In genomic region chr2:24337958-24338357, GRCh38 we compare ENCODE assay signal across 18 cellular contexts. TPM values are rescaled to one million over a fixed set of nuclear protein-coding genes. Genes with fewer than 3 reads are reported as not detected.
DNase-seq lines count a peak whose midpoint lies in the region; ATAC-seq and TF ChIP-seq lines count a peak whose summit lies in the region.
"Had no signal": no experiment of that assay in that cellular context is flagged by ENCODE, and none has a peak within 500 bp of the region (broad histone marks: within the 10 kb centered on the region; RNA-seq: fewer than 3 reads in every experiment).

No MANE protein-coding gene starts in this region.

- H3K27ac ChIP-seq in CD4-positive, alpha-beta memory T cell (ENCODE audit: low read depth, low read length), result no peak overlapping the region
- H3K27ac ChIP-seq in Karpas-422 (ENCODE audit: low read length), result peak overlapping the region; percentile 73
- H3K27ac ChIP-seq: cardiac muscle cell, Peyer's patch had no signal

- H3K9me3 Mint-ChIP-seq in CD4-positive, alpha-beta memory T cell, result no peaks in the 10 kb centered on the region
- H3K9me3 Mint-ChIP-seq in activated T-helper 17 cell treated with anti-CD3 and anti-CD28 coated beads, Interleukin-2, amount 50 U/mL, for 72 hours, result no peaks in the 10 kb centered on the region
- H3K9me3 Mint-ChIP-seq in memory B cell (peaks cover 3% of the 10 kb centered on the region), Calu3 (ENCODE audit: low read depth, unreplicated experiment) (peaks cover 6% of the 10 kb centered on the region), HFFc6 (no peaks in the 10 kb centered on the region)

- H4K20me1 ChIP-seq in Karpas-422 (ENCODE audit: insufficient read depth, low read depth, low read length), result peaks cover 4% of the 10 kb centered on the region; the same call in 1 of the 2 replicates

- peak overlapping the region in 2 of 8 donors; percentile 11 to 12 for H3K4me3 Mint-ChIP-seq in CD4-positive, alpha-beta memory T cell
- H3K4me3 Mint-ChIP-seq in activated T-helper 17 cell treated with anti-CD3 and anti-CD28 coated beads, Interleukin-2, amount 50 U/mL, for 72 hours, result no peak overlapping the region
- H3K4me3 Mint-ChIP-seq in memory B cell, result no peak overlapping the region
- H3K4me3 Mint-ChIP-seq in Calu3 (ENCODE audit: low read depth, unreplicated experiment), result no peak overlapping the region
- no peak overlapping the region for H3K4me3 Mint-ChIP-seq in HFFc6
- H3K4me3 Mint-ChIP-seq: activated naive CD8-positive, alpha-beta T cell treated with anti-CD3 and anti-CD28 coated beads, Interleukin-2, amount 10 ng/mL, durations not matched to agents 7 days and 5 days had no signal

- H3K36me3 ChIP-seq in CD4-positive, alpha-beta memory T cell (ENCODE audit: insufficient read depth, low read length), result no peaks in the 10 kb centered on the region
- H3K36me3 ChIP-seq in Karpas-422 (ENCODE audit: insufficient read depth, low read length), result no peaks in the 10 kb centered on the region
- H3K36me3 ChIP-seq: BE2C, cardiac muscle cell, Peyer's patch had no signal

- peaks cover 49 to 81% (median 68%) of the 10 kb centered on the region in 4 donors for H3K4me1 Mint-ChIP-seq in CD4-positive, alpha-beta memory T cell
- peaks cover 58% of the 10 kb centered on the region for H3K4me1 Mint-ChIP-seq in activated T-helper 17 cell treated with anti-CD3 and anti-CD28 coated beads, Interleukin-2, amount 50 U/mL, for 72 hours
- peaks cover 65% of the 10 kb centered on the region for H3K4me1 Mint-ChIP-seq in memory B cell
- peaks cover 59% of the 10 kb centered on the region for H3K4me1 Mint-ChIP-seq in Calu3 (ENCODE audit: low read depth, unreplicated experiment)
- peaks cover 8% of the 10 kb centered on the region for H3K4me1 Mint-ChIP-seq in HFFc6 (ENCODE audit: low read depth)

- no peak overlapping the region for H3K4me2 ChIP-seq in Karpas-422 (ENCODE audit: low read depth, low read length, poor library complexity, severe bottlenecking)

- POLR2A ChIA-PET in CD4-positive, alpha-beta memory T cell (lab: Charles Lee; ENCODE audit: partially characterized antibody), result interaction anchor here (0.6 kb wide), 1 partner anchor 10 kb away, joined by 3 read pairs; no protein-coding TSS in a partner anchor

- no peak overlapping the region for H2AFZ ChIP-seq in Karpas-422 (ENCODE audit: low read length)

- no peaks in the 10 kb centered on the region for H3K9me3 ChIP-seq in CD4-positive, alpha-beta memory T cell (ENCODE audit: control insufficient read depth in 1 of 2, low read length in 2 of 2)
- no peaks in the 10 kb centered on the region for H3K9me3 ChIP-seq in Karpas-422 (ENCODE audit: low read length)
- H3K9me3 ChIP-seq: BE2C, Peyer's patch had no signal

- H3K4me3 ChIP-seq in CD4-positive, alpha-beta memory T cell (ENCODE audit: low read length in 2 of 2), result no peak overlapping the region
- no peak overlapping the region for H3K4me3 ChIP-seq in Karpas-422 (ENCODE audit: low read length)
- H3K4me3 ChIP-seq: cardiac muscle cell, Peyer's patch had no signal

- no peak for ATAC-seq in activated T-helper 17 cell treated with anti-CD3 and anti-CD28 coated beads, Interleukin-2, amount 50 U/mL, for 72 hours (replicated peaks)
- no peak for ATAC-seq in memory B cell (ENCODE audit: low read depth)

- no peaks in the 10 kb centered on the region for H3K27me3 ChIP-seq in CD4-positive, alpha-beta memory T cell (ENCODE audit: insufficient read depth, low read length)
- H3K27me3 ChIP-seq in Karpas-422 (ENCODE audit: low read length), result no peaks in the 10 kb centered on the region
- H3K27me3 ChIP-seq: BE2C, cardiac muscle cell, Peyer's patch had no signal

- peaks cover 90% of the 10 kb centered on the region for H3K79me2 ChIP-seq in Karpas-422 (ENCODE audit: low read length)

- intact Hi-C loops in CD4-positive, alpha-beta memory T cell (cut with micrococcal nuclease), result no loop called here
- intact Hi-C loops in Calu3 (cut with micrococcal nuclease; ENCODE audit: unreplicated experiment), result no loop called here

- no TSS peak for BruUV-seq in Calu3 (replicated peaks; lab: Mats Ljungman, UMichigan)

- no peaks in the 10 kb centered on the region for H3K9me2 ChIP-seq in Karpas-422 (replicated peaks; ENCODE audit: insufficient read depth, low read length)

- H3K9ac ChIP-seq in Karpas-422 (ENCODE audit: low read length), result 0 out of 2 replicates have a peak overlapping the region, but pooled peaks have one; percentile 23

- no peaks in the 10 kb centered on the region for H3K27me3 Mint-ChIP-seq in CD4-positive, alpha-beta memory T cell
- no peaks in the 10 kb centered on the region for H3K27me3 Mint-ChIP-seq in activated T-helper 17 cell treated with anti-CD3 and anti-CD28 coated beads, Interleukin-2, amount 50 U/mL, for 72 hours
- H3K27me3 Mint-ChIP-seq in memory B cell, result no peaks in the 10 kb centered on the region
- no peaks in the 10 kb centered on the region for H3K27me3 Mint-ChIP-seq in Calu3 (ENCODE audit: unreplicated experiment)
- H3K27me3 Mint-ChIP-seq in HFFc6 (ENCODE audit: insufficient read depth), result no peaks in the 10 kb centered on the region
- H3K27me3 Mint-ChIP-seq: activated naive CD8-positive, alpha-beta T cell treated with anti-CD3 and anti-CD28 coated beads, Interleukin-2, amount 10 ng/mL, durations not matched to agents 7 days and 5 days had no signal

- H3K36me3 Mint-ChIP-seq in CD4-positive, alpha-beta memory T cell, result peaks cover 2 to 4% of the 10 kb centered on the region in 2 donors
- no peaks in the 10 kb centered on the region for H3K36me3 Mint-ChIP-seq in activated T-helper 17 cell treated with anti-CD3 and anti-CD28 coated beads, Interleukin-2, amount 50 U/mL, for 72 hours (ENCODE audit: low read depth)
- H3K36me3 Mint-ChIP-seq in memory B cell (peaks cover 15% of the 10 kb centered on the region), Calu3 (ENCODE audit: insufficient read depth, unreplicated experiment) (peaks cover 4% of the 10 kb centered on the region), HFFc6 (ENCODE audit: low read depth) (peaks cover 7% of the 10 kb centered on the region; the same call in 1 of the 2 replicates)

- peak overlapping the region in 5 of 7 donors; percentile 14 to 73 (median 49) for H3K27ac Mint-ChIP-seq in CD4-positive, alpha-beta memory T cell
- peak overlapping the region; percentile 35 for H3K27ac Mint-ChIP-seq in activated T-helper 17 cell treated with anti-CD3 and anti-CD28 coated beads, Interleukin-2, amount 50 U/mL, for 72 hours
- H3K27ac Mint-ChIP-seq in memory B cell, result peak overlapping the region; percentile 87
- H3K27ac Mint-ChIP-seq in Calu3 (ENCODE audit: unreplicated experiment), result no peak overlapping the region
- no peak overlapping the region for H3K27ac Mint-ChIP-seq in HFFc6
- H3K27ac Mint-ChIP-seq: activated naive CD8-positive, alpha-beta T cell treated with anti-CD3 and anti-CD28 coated beads, Interleukin-2, amount 10 ng/mL, durations not matched to agents 7 days and 5 days had no signal

- H3K4me1 ChIP-seq in CD4-positive, alpha-beta memory T cell (ENCODE audit: insufficient read depth, low read length), result peaks cover 39% of the 10 kb centered on the region
- peaks cover 77% of the 10 kb centered on the region for H3K4me1 ChIP-seq in Karpas-422 (ENCODE audit: low read length)

- CTCF ChIA-PET in CD4-positive, alpha-beta memory T cell (lab: Charles Lee; ENCODE audit: partially characterized antibody), result no interaction called here
- CTCF ChIA-PET in Calu3 (lab: Charles Lee), result interaction anchor here (0.6 kb wide), 1 partner anchor 9 kb away, joined by 3 read pairs; no protein-coding TSS in a partner anchor

- TF ChIP-seq CTCF in Calu3 (IDR thresholded peaks at IDR 0.05; ENCODE audit: unreplicated experiment) (no peak), HFFc6 (IDR thresholded peaks at IDR 0.05) (no peak)

- DNase-seq in CD4-positive, alpha-beta memory T cell, result no peak
- DNase-seq in Karpas-422, result no peak
- DNase-seq in memory B cell (ENCODE audit: low spot score in 2 of 2), result no peak
- DNase-seq in Calu3, result no peak
- no peak for DNase-seq in NCI-H446 (lab: John Stamatoyannopoulos, UW)
- no peak for DNase-seq in RPMI8226
- DNase-seq in HFFc6, result no peak
- DNase-seq: activated CD4-positive, alpha-beta T cell treated with anti-CD3 and anti-CD28 coated beads for 48 hours; activated naive CD8-positive, alpha-beta T cell treated with anti-CD3 and anti-CD28 coated beads, Interleukin-2, amount 10 ng/mL, durations not matched to agents 7 days and 5 days; activated T-cell treated with anti-CD3 and anti-CD28 coated beads for 4 hours; BE2C; DMS79; NCI-H187 treated with DMSO at 0.1 percent for 48 hours; occipital lobe; Peyer's patch; stimulated activated naive CD4-positive, alpha-beta T cell had no signal

RNA-seq across cellular contexts. Expression of gene ITSN2, which starts 22.4 kb away (rescaled TPM):
- 100 to 1,000 TPM; 133 to 135 TPM for total RNA-seq in CD4-positive, alpha-beta memory T cell
- polyA plus RNA-seq in CD4-positive, alpha-beta memory T cell, result 10 to 100 TPM; 39.8 to 72.1 TPM
- total RNA-seq in Karpas-422 (2014; rRNA removed; shearing (Covaris generic); ENCODE audit: low replicate concordance), result 96.0 and 126 TPM in 2 replicates
- 10 to 100 TPM; 45.6 to 64.6 TPM for total RNA-seq in activated T-helper 17 cell treated with anti-CD3 and anti-CD28 coated beads, Interleukin-2, amount 50 U/mL, for 72 hours
- total RNA-seq in Calu3 (2022), result 44.3 and 45.4 TPM in 2 replicates
- 10 to 100 TPM; 26.2 to 32.3 (median 29.5) TPM for total RNA-seq in HFFc6 (2021; fragmentation: NEBNext Ultra II Directional; extraction: Animal tissue kit (Norgen Biotek cat#: 25700))

Comparison
In these comparisons a context has a peak if more than half of its experiments do, and no peak if none do; other contexts are left out.
1. H3K27ac Mint-ChIP-seq: peak in CD4-positive, alpha-beta memory T cell (5 of 7), activated T-helper 17 cell treated with anti-CD3 and anti-CD28 coated beads, Interleukin-2, amount 50 U/mL, for 72 hours (single experiment) and memory B cell (single experiment); none in Calu3 (single experiment) and HFFc6 (single experiment).